9 cellular contexts compared by ENCODE assay signal in genomic region chr2:129876576-129876975, GRCh38.
DNase-seq lines count a peak whose midpoint lies in the region; ATAC-seq and TF ChIP-seq lines count a peak whose summit lies in the region.
"Had no signal": no experiment of that assay in that cellular context is flagged by ENCODE, and none has a peak within 500 bp of the region (broad histone marks: within the 10 kb centered on the region; RNA-seq: fewer than 3 reads in every experiment).

No MANE protein-coding gene starts in this region.

- no peak for TF ChIP-seq CTCF in colonic mucosa (IDR thresholded peaks at IDR 0.05)
- no peak for TF ChIP-seq CTCF in natural killer cell (IDR thresholded peaks at IDR 0.05)

- H3K27ac Mint-ChIP-seq in natural killer cell, result peak overlapping the region; percentile 86 to 93
- H3K27ac Mint-ChIP-seq in activated CD8-positive, alpha-beta memory T cell treated with anti-CD3 and anti-CD28 coated beads, Interleukin-2, amount 10 ng/mL, durations not matched to agents 7 days and 5 days, result no peak overlapping the region

- no peak overlapping the region for H3K27ac ChIP-seq in HUES48 (ENCODE audit: low read depth, low read length)
- no peak overlapping the region for H3K27ac ChIP-seq in colonic mucosa

- peak overlapping the region; percentile 94 for H3K4me3 Mint-ChIP-seq in natural killer cell
- H3K4me3 Mint-ChIP-seq in activated CD8-positive, alpha-beta memory T cell treated with anti-CD3 and anti-CD28 coated beads, Interleukin-2, amount 10 ng/mL, durations not matched to agents 7 days and 5 days, result no peak overlapping the region

- intact Hi-C loops in colonic mucosa (cut with DNase I), result no loop called here
- intact Hi-C loops in natural killer cell (cut with micrococcal nuclease), result no loop called here

- H3K36me3 ChIP-seq in HUES48 (ENCODE audit: control insufficient read depth, insufficient read depth, low read length), result no peaks in the 10 kb centered on the region
- no peaks in the 10 kb centered on the region for H3K36me3 ChIP-seq in colonic mucosa

- no peaks in the 10 kb centered on the region for H3K27me3 ChIP-seq in HUES48 (ENCODE audit: control insufficient read depth, insufficient read depth, low read length)
- H3K27me3 ChIP-seq in colonic mucosa, result no peaks in the 10 kb centered on the region

- no peak for ATAC-seq in natural killer cell
- ATAC-seq in activated CD8-positive, alpha-beta memory T cell treated with anti-CD3 and anti-CD28 coated beads, Interleukin-2, amount 10 ng/mL, durations not matched to agents 7 days and 5 days, result no peak

- H3K4me1 Mint-ChIP-seq in natural killer cell, result peaks cover 8 to 16% of the 10 kb centered on the region in 2 donors
- peaks cover 6% of the 10 kb centered on the region for H3K4me1 Mint-ChIP-seq in activated CD8-positive, alpha-beta memory T cell treated with anti-CD3 and anti-CD28 coated beads, Interleukin-2, amount 10 ng/mL, durations not matched to agents 7 days and 5 days

- CTCF ChIA-PET in activated CD8-positive, alpha-beta memory T cell treated with anti-CD3 and anti-CD28 coated beads, Interleukin-2, amount 10 ng/mL, durations not matched to agents 7 days and 5 days (lab: Charles Lee), result interaction anchor here (0.9 kb wide), 1 partner anchor 47 kb away, joined by 3 read pairs; no protein-coding TSS in a partner anchor

- 0 out of 2 replicates have a peak, but pooled peaks cover 6% of the 10 kb centered on the region for H3K4me1 ChIP-seq in HUES48 (ENCODE audit: control insufficient read depth, insufficient read depth, low read length)
- peaks cover 4% of the 10 kb centered on the region for H3K4me1 ChIP-seq in colonic mucosa

- H3K4me3 ChIP-seq in HUES48 (ENCODE audit: low read depth, low read length) (peak overlapping the region; percentile 97), colonic mucosa (peak overlapping the region; percentile 57)

- H3K9me3 ChIP-seq in HUES48 (ENCODE audit: control insufficient read depth, insufficient read depth, low read length) (no peaks in the 10 kb centered on the region), colonic mucosa (no peaks in the 10 kb centered on the region)

- H3K9ac ChIP-seq in HUES48 (ENCODE audit: low read depth, low read length) (no peak overlapping the region), colonic mucosa (ENCODE audit: low read depth in 2 of 2, low read length in 2 of 2) (peak overlapping the region in 1 of 2 donors; percentile 67)

- H3K36me3 Mint-ChIP-seq in natural killer cell, result no peaks in the 10 kb centered on the region
- H3K36me3 Mint-ChIP-seq in activated CD8-positive, alpha-beta memory T cell treated with anti-CD3 and anti-CD28 coated beads, Interleukin-2, amount 10 ng/mL, durations not matched to agents 7 days and 5 days, result no peaks in the 10 kb centered on the region

- H3K27me3 Mint-ChIP-seq in natural killer cell (ENCODE audit: low read depth in 2 of 2), result peaks cover 9 to 13% of the 10 kb centered on the region in 2 donors
- H3K27me3 Mint-ChIP-seq in activated CD8-positive, alpha-beta memory T cell treated with anti-CD3 and anti-CD28 coated beads, Interleukin-2, amount 10 ng/mL, durations not matched to agents 7 days and 5 days, result no peaks in the 10 kb centered on the region

- H3K9me3 Mint-ChIP-seq in natural killer cell, result no peaks in the 10 kb centered on the region
- H3K9me3 Mint-ChIP-seq in activated CD8-positive, alpha-beta memory T cell treated with anti-CD3 and anti-CD28 coated beads, Interleukin-2, amount 10 ng/mL, durations not matched to agents 7 days and 5 days (ENCODE audit: low read depth), result no peaks in the 10 kb centered on the region

- DNase-seq in Ammon's horn (ENCODE audit: low spot score), result peak; percentile 10
- no peak for DNase-seq in colonic mucosa
- DNase-seq in natural killer cell, result no peak
- no peak for DNase-seq in HuH-7.5 (ENCODE audit: low spot score)
- DNase-seq in stimulated activated CD4-positive, alpha-beta T cell treated with anti-CD3 and anti-CD28 coated beads, Interleukin-4, amount 100 ng/mL, for 24 hours, result no peak
- DNase-seq in activated CD8-positive, alpha-beta memory T cell treated with anti-CD3 and anti-CD28 coated beads, Interleukin-2, amount 10 ng/mL, durations not matched to agents 7 days and 5 days, result no peak
- DNase-seq in stimulated activated CD4-positive, alpha-beta T cell treated with anti-CD3 and anti-CD28 coated beads, Interleukin-4, amount 100 ng/mL, for 1 hour, result no peak
- DNase-seq: stimulated activated CD4-positive, alpha-beta T cell treated with anti-CD3 and anti-CD28 coated beads, Interleukin-2, amount 100 ng/mL, for 48 hours had no signal
